Comparison of ENCODE assay signal across 8 cellular contexts in the genomic region with DNA sequence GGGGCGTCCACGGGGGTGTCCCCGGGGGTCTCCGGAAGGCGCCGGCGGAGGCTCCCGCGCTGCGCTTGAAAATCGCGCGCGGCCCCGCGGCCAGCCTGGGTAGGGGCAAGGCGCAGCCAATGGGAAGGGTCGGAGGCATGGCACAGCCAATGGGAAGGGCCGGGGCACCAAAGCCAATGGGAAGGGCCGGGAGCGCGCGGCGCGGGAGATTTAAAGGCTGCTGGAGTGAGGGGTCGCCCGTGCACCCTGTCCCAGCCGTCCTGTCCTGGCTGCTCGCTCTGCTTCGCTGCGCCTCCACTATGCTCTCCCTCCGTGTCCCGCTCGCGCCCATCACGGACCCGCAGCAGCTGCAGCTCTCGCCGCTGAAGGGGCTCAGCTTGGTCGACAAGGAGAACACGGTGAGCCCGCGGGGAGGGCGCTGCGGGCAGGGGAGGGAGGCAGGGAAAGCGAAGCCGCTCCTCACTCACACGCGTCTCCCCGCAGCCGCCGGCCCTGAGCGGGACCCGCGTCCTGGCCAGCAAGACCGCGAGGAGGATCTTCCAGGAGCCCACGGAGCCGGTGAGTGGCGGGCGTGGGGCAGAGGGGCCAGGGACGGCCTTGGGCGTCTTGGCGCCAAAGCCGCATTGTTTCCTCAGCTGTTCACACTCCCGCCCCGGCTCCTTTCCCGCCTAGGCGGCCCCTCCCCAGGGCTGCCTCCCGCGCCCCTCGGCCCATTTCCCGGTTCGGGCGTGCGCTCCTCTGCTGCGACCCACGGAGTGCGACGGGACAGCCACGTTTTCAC. TPM values are rescaled to one million over a fixed set of nuclear protein-coding genes. Genes with fewer than 3 reads are reported as not detected.
A peak's percentile ranks its signal among the peaks of the same experiment; 100 is the strongest.
DNase-seq lines count a peak whose midpoint lies in the region; ATAC-seq lines count a peak whose summit lies in the region.

A gene (plus strand): TSS at position 240 of the 781 bp plus-strand sequence. CDS start 60 bp downstream, at position 300.

- peak within 1 kb of the TSS; percentile 76 for H3K9ac ChIP-seq in mesenchymal stem cell (ENCODE audit: low read length)

- peaks cover 17% of the 10 kb centered on the region for H3K79me1 ChIP-seq in mesenchymal stem cell (replicated peaks; ENCODE audit: low read length, poor library complexity, severe bottlenecking)

- H2BK12ac ChIP-seq in mesenchymal stem cell (ENCODE audit: low read length in 2 of 2), result no peak within 1 kb of the TSS

- no peak within 1 kb of the TSS for H2BK15ac ChIP-seq in mesenchymal stem cell (ENCODE audit: low read depth, poor library complexity, severe bottlenecking)

- peak within 1 kb of the TSS; percentile 69 for H2BK120ac ChIP-seq in mesenchymal stem cell (ENCODE audit: low read depth, low read length)

- WGBS in mesenchymal stem cell, result under 1% methylated on average over 79 of the region's 81 CpGs

- peak within 1 kb of the TSS in 1 of 2 experiments; percentile 41 for H3K4ac ChIP-seq in mesenchymal stem cell (ENCODE audit: low read depth in 1 of 2, low read length in 2 of 2)

- no peak within 1 kb of the TSS for H2AK5ac ChIP-seq in mesenchymal stem cell (ENCODE audit: low read length, severe bottlenecking)

- no peaks in the 10 kb centered on the region for H3K9me3 ChIP-seq in mesenchymal stem cell (ENCODE audit: control insufficient read depth, low read length)

- peak within 1 kb of the TSS; percentile 64 to 65 for H3K27ac Mint-ChIP-seq in effector memory CD8-positive, alpha-beta T cell

- peak within 1 kb of the TSS; percentile 75 to 87 for H3K4me3 ChIP-seq in mesenchymal stem cell (ENCODE audit: insufficient read depth in 1 of 2, low read depth in 1 of 2, low read length in 2 of 2)

- H3K4me1 Mint-ChIP-seq in effector memory CD8-positive, alpha-beta T cell (ENCODE audit: low read depth in 2 of 2), result peaks cover 26 to 45% of the 10 kb centered on the region in 2 donors

- H3K27ac ChIP-seq in mesenchymal stem cell (ENCODE audit: low read length, poor library complexity, severe bottlenecking), result peak within 1 kb of the TSS; percentile 43

- peak within 1 kb of the TSS; percentile 56 for H2AFZ ChIP-seq in mesenchymal stem cell (ENCODE audit: low read depth, low read length)

- no peak within 1 kb of the TSS for H2BK5ac ChIP-seq in mesenchymal stem cell (ENCODE audit: low read depth, low read length, poor library complexity, severe bottlenecking)

- peak within 1 kb of the TSS; percentile 87 to 94 for H3K4me3 Mint-ChIP-seq in effector memory CD8-positive, alpha-beta T cell

- no peak within 1 kb of the TSS for H4K8ac ChIP-seq in mesenchymal stem cell (ENCODE audit: low read length)

- H3K23ac ChIP-seq in mesenchymal stem cell (ENCODE audit: low read length in 2 of 2), result peak within 1 kb of the TSS in 1 of 2 experiments; percentile 88

- DNase-seq in COR-L47 (lab: John Stamatoyannopoulos, UW) (peak; percentile 96), HT1080 (ENCODE audit: low read depth) (peak; percentile 95), mesenchymal stem cell (peak; percentile 95)
- DNase-seq in NK-92 treated with Interleukin-12 subunit alpha and Interleukin-12 subunit beta, amount 100 ng/mL, for 24 hours (lab: John Stamatoyannopoulos, UW), result peak; percentile 90
- DNase-seq in activated CD8-positive, alpha-beta memory T cell treated with anti-CD3 and anti-CD28 coated beads for 1 hour (ENCODE audit: extremely low read depth in 1 of 2, low read depth in 1 of 2), result peak; percentile 68 to 76
- peak; percentile 75 to 79 (median 76) for DNase-seq in effector memory CD8-positive, alpha-beta T cell
- DNase-seq in stimulated activated CD8-positive, alpha-beta memory T cell treated with anti-CD3 and anti-CD28 coated beads, Interleukin-12 subunit alpha, Interleukin-12 subunit beta, amount 100 ng/mL, for 1 hour (ENCODE audit: low read depth), result peak; percentile 79

- peak; percentile 61 for ATAC-seq in GM21360 (IDR thresholded peaks at IDR 0.05; ENCODE audit: unreplicated experiment)
- ATAC-seq in effector memory CD8-positive, alpha-beta T cell (replicated peaks), result peak; percentile 65

- H4K91ac ChIP-seq in mesenchymal stem cell (ENCODE audit: low read length), result peak within 1 kb of the TSS; percentile 7

- H3K27me3 ChIP-seq in mesenchymal stem cell (ENCODE audit: control insufficient read depth in 1 of 2, insufficient read depth in 1 of 2, low read length in 2 of 2), result no peaks in the 10 kb centered on the region

- peak within 1 kb of the TSS; percentile 14 to 18 for H3K18ac ChIP-seq in mesenchymal stem cell (ENCODE audit: low read depth in 1 of 2, low read length in 2 of 2)

- peaks cover 10 to 15% of the 10 kb centered on the region in 2 donors for H3K27me3 Mint-ChIP-seq in effector memory CD8-positive, alpha-beta T cell

- no peaks in the 10 kb centered on the region for H3K9me3 Mint-ChIP-seq in effector memory CD8-positive, alpha-beta T cell

- peaks cover 2 to 4% of the 10 kb centered on the region in 2 experiments for H3K36me3 ChIP-seq in mesenchymal stem cell (ENCODE audit: control insufficient read depth in 1 of 2, insufficient read depth in 2 of 2, low read depth in 1 of 2, low read length in 2 of 2)

- peaks cover 21% of the 10 kb centered on the region for H3K4me1 ChIP-seq in mesenchymal stem cell (ENCODE audit: control insufficient read depth, insufficient read depth, low read depth, low read length)

- peaks cover 15% of the 10 kb centered on the region for H3K36me3 Mint-ChIP-seq in effector memory CD8-positive, alpha-beta T cell (ENCODE audit: insufficient read depth)

- H3K4me2 ChIP-seq in mesenchymal stem cell (ENCODE audit: low read length, poor library complexity, severe bottlenecking), result peak within 1 kb of the TSS; percentile 96

- H3K14ac ChIP-seq in mesenchymal stem cell (ENCODE audit: low read length in 2 of 2), result peak within 1 kb of the TSS in 1 of 2 experiments; percentile 48

RNA-seq across cellular contexts. Expression of the gene that starts here (rescaled TPM):
- total RNA-seq in HT1080 (2014; rRNA removed; shearing (Covaris generic)), result 98.1 and 195 TPM in 2 replicates
- 144 and 151 TPM in 2 replicates for polyA plus RNA-seq in HT1080 (2015; cell fraction: cytosol; rRNA removed)
- polyA plus RNA-seq in HT1080 (2015; cell fraction: nucleus; rRNA removed), result 165 and 180 TPM in 2 replicates
- polyA plus RNA-seq in mesenchymal stem cell (2013, experiment 1 of 2), result 18.2 TPM
- polyA plus RNA-seq in mesenchymal stem cell (2013, experiment 2 of 2), result 20.1 TPM

Comparison
In these comparisons a context has a peak if more than half of its experiments do, and no peak if none do; other contexts are left out.
1. Peak in every context shown above with its lines: DNase-seq, ATAC-seq, H3K4me3 ChIP-seq and H3K27ac ChIP-seq.